Comparison of ENCODE assay signal across 26 cellular contexts in the genomic region with DNA sequence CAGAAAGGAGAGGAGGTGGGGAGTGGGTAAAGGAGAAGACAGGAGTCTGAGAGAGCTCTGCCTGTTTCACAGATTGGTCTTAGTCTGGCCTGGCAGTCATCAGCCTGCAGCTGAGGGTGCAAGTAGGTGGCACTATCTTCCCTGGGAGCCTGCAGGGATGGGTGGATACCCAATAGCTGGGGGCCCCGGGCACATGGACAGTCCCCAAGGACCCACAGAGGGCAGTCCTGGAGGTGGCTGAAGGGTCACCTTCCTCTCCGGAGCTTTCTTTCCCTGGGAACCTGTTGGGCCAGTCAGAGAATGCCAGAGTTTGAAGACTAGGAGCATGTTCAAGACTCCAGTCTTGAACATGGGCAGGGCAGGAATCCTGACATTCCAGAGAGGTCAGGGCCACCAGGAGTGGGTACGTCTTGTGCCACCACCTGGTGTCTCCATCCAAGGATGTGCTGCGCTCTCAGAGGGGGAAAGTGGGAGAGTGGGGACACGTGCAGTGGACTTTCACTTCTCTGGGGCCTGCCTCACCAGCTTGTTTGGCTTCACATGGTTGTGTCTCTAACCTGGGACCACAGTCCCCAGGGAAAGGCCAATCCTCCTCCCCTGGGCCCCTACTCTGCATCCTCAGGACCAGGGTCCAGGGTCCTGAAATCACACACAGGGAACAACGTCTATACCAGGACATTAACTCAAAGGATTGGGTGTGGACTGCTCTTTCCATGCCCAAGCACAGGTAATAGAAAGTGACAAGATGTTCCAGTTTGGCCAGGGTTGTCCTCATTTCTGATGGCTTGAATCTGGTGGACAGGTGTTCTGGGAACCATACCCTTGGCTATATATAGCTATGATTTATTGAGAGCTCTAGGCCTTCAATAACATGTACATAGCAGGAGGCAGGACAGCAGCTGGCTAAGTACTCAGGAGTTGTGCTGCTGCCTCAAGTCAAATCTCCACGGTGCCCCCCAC. TPM values are rescaled to one million over a fixed set of nuclear protein-coding genes. Genes with fewer than 3 reads are reported as not detected.
DNase-seq lines count a peak whose midpoint lies in the region; ATAC-seq and TF ChIP-seq lines count a peak whose summit lies in the region.
"Had no signal": no experiment of that assay in that cellular context is flagged by ENCODE, and none has a peak within 500 bp of the region (broad histone marks: within the 10 kb centered on the region; RNA-seq: fewer than 3 reads in every experiment).

No MANE protein-coding gene starts in this region.

- TF ChIP-seq CTCF in brain (conservative IDR thresholded peaks at IDR 0.05) (no peak), upper lobe of right lung (IDR thresholded peaks at IDR 0.05) (no peak), prostate gland (IDR thresholded peaks at IDR 0.05) (no peak)

- WGBS in neuronal stem cell (ENCODE audit: extremely low coverage in 2 of 2, insufficient read length in 2 of 2, insufficient replicate concordance in 1 of 2), 2 donors, result no CpG with 5 or more reads among the region's 7 CpGs
- WGBS in prostate gland, result 70% methylated on average over 7 of the region's 7 CpGs

- H3K4ac ChIP-seq in neuronal stem cell (ENCODE audit: low read length), result no peak overlapping the region

- H3K4me3 ChIP-seq in neuronal stem cell (ENCODE audit: low read length in 2 of 2) (no peak overlapping the region), upper lobe of right lung (no peak overlapping the region), prostate gland (no peak overlapping the region)
- H3K4me3 ChIP-seq: BLaER1 treated with 17β-estradiol and CSF1 and Interleukin-3, amounts not matched to agents 10 nM and 100 nM; MG63 had no signal

- H3K27me3 ChIP-seq in neuronal stem cell (ENCODE audit: control insufficient read depth in 3 of 3, insufficient read depth in 3 of 3, low read depth in 1 of 3, low read length in 3 of 3) (peaks cover 0 to 21% (median 13%) of the 10 kb centered on the region in 3 experiments), upper lobe of right lung (peaks cover 77% of the 10 kb centered on the region), prostate gland (replicated peaks; ENCODE audit: insufficient read depth) (peaks cover 5% of the 10 kb centered on the region)

- peak overlapping the region; percentile 22 for H3K14ac ChIP-seq in neuronal stem cell (ENCODE audit: low read length)

- peaks cover 2% of the 10 kb centered on the region for H3K36me3 Mint-ChIP-seq in brain

- peak overlapping the region; percentile 50 to 74 (median 63) for H3K4me3 Mint-ChIP-seq in brain
- H3K4me3 Mint-ChIP-seq: CD4-positive, alpha-beta T cell had no signal

- no peaks in the 10 kb centered on the region for H3K9me3 Mint-ChIP-seq in brain
- H3K9me3 Mint-ChIP-seq: CD4-positive, alpha-beta T cell had no signal

- no peak overlapping the region for H4K8ac ChIP-seq in neuronal stem cell (ENCODE audit: low read depth, low read length)

- intact Hi-C loops in upper lobe of right lung (cut with DNase I) (no loop called here), prostate gland (cut with DNase I) (no loop called here)

- no peak for TF ChIP-seq POLR2A in prostate gland (IDR thresholded peaks at IDR 0.05)

- H3K27me3 Mint-ChIP-seq in brain, result peaks cover 46% of the 10 kb centered on the region

- peaks cover 23% of the 10 kb centered on the region for H3K4me1 Mint-ChIP-seq in brain

- no peak overlapping the region for H2AK5ac ChIP-seq in neuronal stem cell (ENCODE audit: low read depth, low read length)

- no peak overlapping the region for H3K9ac ChIP-seq in neuronal stem cell (ENCODE audit: low read depth, low read length, poor library complexity)
- H3K9ac ChIP-seq: BLaER1 treated with 17β-estradiol and CSF1 and Interleukin-3, amounts not matched to agents 10 nM and 100 nM had no signal

- no peak overlapping the region for H2BK15ac ChIP-seq in neuronal stem cell (ENCODE audit: low read length)

- H3K27ac ChIP-seq in neuronal stem cell (replicated peaks; ENCODE audit: low read length) (no peak overlapping the region), upper lobe of right lung (no peak overlapping the region), prostate gland (no peak overlapping the region)
- H3K27ac ChIP-seq: BLaER1 treated with 17β-estradiol and CSF1 and Interleukin-3, amounts not matched to agents 10 nM and 100 nM; RWPE1 had no signal

- H3K79me1 ChIP-seq in neuronal stem cell (ENCODE audit: low read depth, low read length), result no peaks in the 10 kb centered on the region

- no peak overlapping the region for H3K18ac ChIP-seq in neuronal stem cell (ENCODE audit: low read length)

- no peak overlapping the region for H2BK5ac ChIP-seq in neuronal stem cell (ENCODE audit: low read length)

- H3K4me1 ChIP-seq in neuronal stem cell (ENCODE audit: control insufficient read depth in 2 of 2, insufficient read depth in 1 of 2, low read depth in 1 of 2, low read length in 2 of 2) (peaks cover 4 to 9% of the 10 kb centered on the region in 2 donors), upper lobe of right lung (peaks cover 10% of the 10 kb centered on the region), prostate gland (replicated peaks) (no peaks in the 10 kb centered on the region)
- H3K4me1 ChIP-seq: BLaER1 treated with 17β-estradiol and CSF1 and Interleukin-3, amounts not matched to agents 10 nM and 100 nM had no signal

- H2BK120ac ChIP-seq in neuronal stem cell (ENCODE audit: low read depth, low read length), result no peak overlapping the region

- no peak overlapping the region for H4K91ac ChIP-seq in neuronal stem cell (ENCODE audit: low read depth, low read length, poor library complexity)

- H3K4me2 ChIP-seq in neuronal stem cell (ENCODE audit: insufficient read depth, low read length, poor library complexity, severe bottlenecking), result no peak overlapping the region
- H3K4me2 ChIP-seq: BLaER1 treated with 17β-estradiol and CSF1 and Interleukin-3, amounts not matched to agents 10 nM and 100 nM had no signal

- H2BK12ac ChIP-seq in neuronal stem cell (ENCODE audit: low read length), result no peak overlapping the region

- no peak overlapping the region for H3K23ac ChIP-seq in neuronal stem cell (ENCODE audit: low read depth, low read length, poor library complexity)

- H3K9me3 ChIP-seq in neuronal stem cell (replicated peaks in 1 of 2; ENCODE audit: control insufficient read depth in 2 of 2, insufficient read depth in 1 of 2, low read depth in 1 of 2, low read length in 2 of 2) (no peaks in the 10 kb centered on the region), upper lobe of right lung (no peaks in the 10 kb centered on the region), prostate gland (no peaks in the 10 kb centered on the region)
- H3K9me3 ChIP-seq: BLaER1 treated with 17β-estradiol and CSF1 and Interleukin-3, amounts not matched to agents 10 nM and 100 nM; MG63 had no signal

- H3K36me3 ChIP-seq in neuronal stem cell (replicated peaks in 1 of 2; ENCODE audit: control insufficient read depth in 2 of 2, insufficient read depth in 2 of 2, low read length in 2 of 2) (peaks cover 2 to 14% of the 10 kb centered on the region in 2 donors), upper lobe of right lung (no peaks in the 10 kb centered on the region), prostate gland (no peaks in the 10 kb centered on the region)

- no peak overlapping the region for H2AFZ ChIP-seq in neuronal stem cell (ENCODE audit: low read length)

- DNase-seq in SHP77 (lab: John Stamatoyannopoulos, UW) (peak; percentile 10 to 41), SHP77 treated with DMSO at 0.1 percent for 48 hours (lab: John Stamatoyannopoulos, UW) (no peak), neuronal stem cell (ENCODE audit: low spot score) (no peak), upper lobe of right lung (no peak), NCI-H226 (no peak), prostate gland (ENCODE audit: low spot score) (no peak)
- DNase-seq: AML-193; CD4-positive, alpha-beta T cell; DND-41; KBM-7; MG63; NCI-H1105 treated with DMSO at 0.1 percent for 48 hours; NCI-H146; NCI-H2029; NCI-H446 treated with DMSO at 0.1 percent for 48 hours; NCI-H526 had no signal

- peak; percentile 8 for ATAC-seq in upper lobe of right lung
- no peak for ATAC-seq in GM19351 (IDR thresholded peaks at IDR 0.05; ENCODE audit: unreplicated experiment)
- ATAC-seq: Panc1, SK-N-SH treated with all-trans-retinoic acid at 6 μM for 48 hours had no signal

- H3K27ac Mint-ChIP-seq in brain, result no peak overlapping the region
- H3K27ac Mint-ChIP-seq: CD4-positive, alpha-beta T cell had no signal

RNA-seq across cellular contexts. Expression of gene AARS2, which starts 18.0 kb away (rescaled TPM):
- polyA plus RNA-seq in brain (ENCODE audit: insufficient read depth, low read depth, low replicate concordance), result 16.9 TPM
- 6.0 TPM for polyA plus RNA-seq in neuronal stem cell (2013, experiment 1 of 2)
- polyA plus RNA-seq in neuronal stem cell (2013, experiment 2 of 2), result 6.0 TPM
- 11.8 TPM for total RNA-seq in upper lobe of right lung
- 10 to 100 TPM; 17.4 to 19.4 TPM for total RNA-seq in prostate gland

RNA-seq across cellular contexts. Expression of gene TMEM151B, which starts 24.9 kb away (rescaled TPM):
- 45.5 TPM for polyA plus RNA-seq in brain (ENCODE audit: insufficient read depth, low read depth, low replicate concordance)
- 3.9 TPM for polyA plus RNA-seq in neuronal stem cell (2013, experiment 1 of 2)
- polyA plus RNA-seq in neuronal stem cell (2013, experiment 2 of 2), result 3.6 TPM
- total RNA-seq in upper lobe of right lung (not detected), prostate gland (1 to 10 TPM in 1 of 2 donors, under 1 TPM in 1; 0.09 to 1.1 TPM)
- total RNA-seq: CD4-positive, alpha-beta T cell; LHCN-M2 had no signal
- polyA plus RNA-seq: AG04450 had no signal

RNA-seq across cellular contexts. Expression of gene NFKBIE, which starts 29.8 kb away (rescaled TPM):
- 10.8 TPM for polyA plus RNA-seq in brain (ENCODE audit: insufficient read depth, low read depth, low replicate concordance)
- 9.5 TPM for polyA plus RNA-seq in neuronal stem cell (2013, experiment 1 of 2)
- 9.0 TPM for polyA plus RNA-seq in neuronal stem cell (2013, experiment 2 of 2)
- total RNA-seq in upper lobe of right lung (7.1 TPM), prostate gland (10 to 100 TPM; 20.8 to 34.4 TPM)

RNA-seq across cellular contexts. Expression of gene SLC35B2, which starts 37.8 kb away (rescaled TPM):
- 68.7 TPM for polyA plus RNA-seq in brain (ENCODE audit: insufficient read depth, low read depth, low replicate concordance)
- 42.4 TPM for polyA plus RNA-seq in neuronal stem cell (2013, experiment 1 of 2)
- polyA plus RNA-seq in neuronal stem cell (2013, experiment 2 of 2), result 41.6 TPM
- total RNA-seq in upper lobe of right lung, result 32.3 TPM
- 10 to 100 TPM; 44.5 to 59.9 TPM for total RNA-seq in prostate gland

RNA-seq across cellular contexts. Expression of gene SPATS1, which starts 47.3 kb away (rescaled TPM):
- not detected for polyA plus RNA-seq in brain (ENCODE audit: insufficient read depth, low read depth, low replicate concordance)
- not detected for polyA plus RNA-seq in neuronal stem cell (2013, experiment 1 of 2)
- not detected for polyA plus RNA-seq in neuronal stem cell (2013, experiment 2 of 2)
- total RNA-seq in upper lobe of right lung (not detected), prostate gland (1 to 10 TPM in 1 of 2 donors, not detected in 1; 2.0 TPM)
- total RNA-seq: CD4-positive, alpha-beta T cell; H4; LHCN-M2; OCI-LY7 had no signal
- polyA plus RNA-seq: AG04450 had no signal

Comparison
In these comparisons a context has a peak if more than half of its experiments do, and no peak if none do; other contexts are left out.
1. DNase-seq: peak in SHP77 (2 of 2); none in SHP77 treated with DMSO at 0.1 percent for 48 hours (single experiment), neuronal stem cell (single experiment), upper lobe of right lung (single experiment), NCI-H226 (single experiment) and prostate gland (single experiment).